9 cellular contexts compared by ENCODE assay signal in genomic region chr22:20211997-20212753, GRCh38. TPM values are rescaled to one million over a fixed set of nuclear protein-coding genes. Genes with fewer than 3 reads are reported as not detected.
DNase-seq lines count a peak whose midpoint lies in the region; ATAC-seq and TF ChIP-seq lines count a peak whose summit lies in the region.
"Had no signal": no experiment of that assay in that cellular context is flagged by ENCODE, and none has a peak within 500 bp of the region (broad histone marks: within the 10 kb centered on the region; RNA-seq: fewer than 3 reads in every experiment).

No MANE protein-coding gene starts in this region.

- H3K4me1 ChIP-seq in right cardiac atrium (ENCODE audit: control insufficient read depth, insufficient read depth, low read length) (peaks cover 4% of the 10 kb centered on the region), thoracic aorta (ENCODE audit: control insufficient read depth in 1 of 2, low read depth in 2 of 2) (peaks cover 10 to 42% of the 10 kb centered on the region in 2 donors)

- H3K27me3 ChIP-seq in right cardiac atrium (ENCODE audit: control insufficient read depth, insufficient read depth) (no peaks in the 10 kb centered on the region), thoracic aorta (replicated peaks; ENCODE audit: insufficient read depth) (no peaks in the 10 kb centered on the region)

- H3K4me3 ChIP-seq in right cardiac atrium (ENCODE audit: low read length): no peak overlapping the region
- H3K4me3 ChIP-seq in thoracic aorta: peak overlapping the region; percentile 5

- no peak overlapping the region for H3K27ac ChIP-seq in right cardiac atrium (ENCODE audit: low read length)
- no peak overlapping the region for H3K27ac ChIP-seq in thoracic aorta

- TF ChIP-seq CTCF in thoracic aorta (IDR thresholded peaks at IDR 0.05): no peak

- ATAC-seq in right cardiac atrium (peak; percentile 64 to 72), thoracic aorta (ENCODE audit: insufficient number of reproducible peaks, low FRiP score, low read depth) (no peak), GM21360 (IDR thresholded peaks at IDR 0.05; ENCODE audit: unreplicated experiment) (no peak)
- ATAC-seq: PC-3 had no signal

- intact Hi-C loops in right cardiac atrium (cut with DNase I): no loop called here

- DNase-seq in NCI-H1694 treated with DMSO at 0.1 percent for 48 hours (lab: John Stamatoyannopoulos, UW): peak; percentile 7
- DNase-seq in NCI-H1694 (lab: John Stamatoyannopoulos, UW): no peak
- peak; percentile 89 for DNase-seq in SK-N-DZ (ENCODE audit: low spot score)
- peak; percentile 74 to 91 (median 88) for DNase-seq in right cardiac atrium
- DNase-seq in thoracic aorta (ENCODE audit: low spot score): no peak
- DNase-seq in HK-2 (ENCODE audit: unreplicated experiment): no peak
- no peak for DNase-seq in cerebellum (ENCODE audit: low spot score)
- DNase-seq: PC-3 had no signal

- H3K36me3 ChIP-seq in thoracic aorta: no peaks in the 10 kb centered on the region

- WGBS in right cardiac atrium: 53% methylated on average over 26 of the region's 26 CpGs

- no peaks in the 10 kb centered on the region for H3K9me3 ChIP-seq in right cardiac atrium (ENCODE audit: control insufficient read depth, low read length)
- H3K9me3 ChIP-seq in thoracic aorta: no peaks in the 10 kb centered on the region

RNA-seq across cellular contexts. Expression of gene RTN4R, which starts 55.9 kb away (rescaled TPM):
- 10.6 and 16.7 TPM in 2 replicates for polyA plus RNA-seq in SK-N-DZ (2014; cell fraction: cytosol; rRNA removed)
- polyA plus RNA-seq in SK-N-DZ (2014; cell fraction: nucleus; rRNA removed): 8.3 and 9.4 TPM in 2 replicates
- 1 to 10 TPM in 3 of 4 donors, under 1 TPM in 1; 0.56 to 1.9 (median 1.2) TPM for total RNA-seq in right cardiac atrium
- polyA plus RNA-seq in right cardiac atrium: 1.1 TPM
- 1 to 10 TPM in 1 of 2 donors, not detected in 1; 7.4 TPM for total RNA-seq in thoracic aorta
- 8.0 TPM for total RNA-seq in cerebellum

Comparison
In these comparisons a context has a peak if more than half of its experiments do, and no peak if none do; other contexts are left out.
1. DNase-seq: peak in NCI-H1694 treated with DMSO at 0.1 percent for 48 hours (single experiment), SK-N-DZ (single experiment) and right cardiac atrium (3 of 3); none in NCI-H1694 (single experiment), thoracic aorta (single experiment), HK-2 (single experiment) and cerebellum (single experiment).
2. ATAC-seq: peak in right cardiac atrium (2 of 2); none in thoracic aorta (single experiment) and GM21360 (single experiment).